1 cellular context compared by ENCODE assay signal in genomic region chr7:77354484-77354883, GRCh38.
TF ChIP-seq lines count a peak whose summit lies in the region.

No MANE protein-coding gene starts in this region.

TF ChIP-seq in GM12878, 131 proteins besides CTCF, POLR2A, EP300 and RAD21 (continued from another document):
- TF ChIP-seq IRF5 (IDR thresholded peaks at IDR 0.05; ENCODE audit: borderline replicate concordance) = no peak
- TF ChIP-seq HDAC2 (IDR thresholded peaks at IDR 0.05) = no peak
- TF ChIP-seq EGR1 (IDR thresholded peaks at IDR 0.05; ENCODE audit: borderline replicate concordance in 1 of 2, low read depth in 2 of 2, low read length in 2 of 2) = no peak
- TF ChIP-seq RUNX3 (IDR thresholded peaks at IDR 0.05; ENCODE audit: low read length) = peak; percentile 50; the same call in 1 of the 2 replicates
- no peak for TF ChIP-seq NFXL1 (IDR thresholded peaks at IDR 0.05; ENCODE audit: borderline replicate concordance)
- no peak for TF ChIP-seq LARP7 (IDR thresholded peaks at IDR 0.05)
- no peak for TF ChIP-seq STAT1 (conservative IDR thresholded peaks at IDR 0.05)
- TF ChIP-seq PKNOX1 (IDR thresholded peaks at IDR 0.05) = no peak
- no peak for TF ChIP-seq ATF3 (IDR thresholded peaks at IDR 0.05; ENCODE audit: borderline replicate concordance, extremely low read depth, low read depth, low read length)
- peak; percentile 79; the same call in 1 of the 2 replicates for TF ChIP-seq TCF7 (IDR thresholded peaks at IDR 0.05; ENCODE audit: borderline replicate concordance)
- peak; percentile 69 to 70; a peak in 3 of 4 replicates for TF ChIP-seq BHLHE40 (IDR thresholded peaks at IDR 0.05; ENCODE audit: borderline replicate concordance in 1 of 2, low read depth in 2 of 2, low read length in 1 of 2)
- peak; percentile 69; the same call in 1 of the 2 replicates for TF ChIP-seq ZNF384 (IDR thresholded peaks at IDR 0.05; ENCODE audit: borderline replicate concordance, low read depth, low read length)
- TF ChIP-seq FOS (IDR thresholded peaks at IDR 0.05; ENCODE audit: borderline replicate concordance, extremely low read depth, insufficient read length) = no peak
